16 cellular contexts compared by ENCODE assay signal in the genomic region with DNA sequence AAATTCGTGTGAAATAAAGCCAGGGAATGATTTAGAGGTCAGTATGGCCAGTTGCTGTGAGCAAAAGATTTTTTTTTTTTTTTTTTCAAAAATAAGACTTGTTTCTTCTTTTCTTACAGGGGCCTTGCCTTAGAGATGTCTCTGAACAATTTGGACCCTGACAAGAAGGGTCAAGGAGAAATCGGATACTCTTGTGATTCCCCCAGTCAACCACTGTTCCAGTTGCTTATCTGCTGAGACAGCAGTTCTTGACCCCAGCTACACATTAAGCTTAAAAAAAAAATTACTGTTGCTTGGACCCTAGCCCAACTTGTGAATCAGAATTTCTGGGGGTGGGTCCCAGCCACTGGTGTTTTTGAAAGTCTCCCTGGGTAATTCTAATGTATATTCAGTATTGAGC. TPM values are rescaled to one million over a fixed set of nuclear protein-coding genes. Genes with fewer than 3 reads are reported as not detected.
DNase-seq lines count a peak whose midpoint lies in the region; ATAC-seq, FAIRE-seq and TF ChIP-seq lines count a peak whose summit lies in the region.
"Had no signal": no experiment of that assay in that cellular context is flagged by ENCODE, and none has a peak within 500 bp of the region (broad histone marks: within the 10 kb centered on the region; RNA-seq: fewer than 3 reads in every experiment).

No MANE protein-coding gene starts in this region.

- no peak overlapping the region for H3K27ac ChIP-seq in HEK293 (ENCODE audit: extremely low read depth, low read depth, low read length)
- H3K27ac ChIP-seq in K562 (ENCODE audit: extremely low read depth, low read depth, low read length) = no peak overlapping the region
- no peak overlapping the region for H3K27ac ChIP-seq in CD8-positive, alpha-beta memory T cell (ENCODE audit: low read depth, low read length)

- BruUV-seq in K562 (replicated peaks; lab: Mats Ljungman, UMichigan) = no TSS peak

- TF ChIP-seq EP300 in K562 (IDR thresholded peaks at IDR 0.05; ENCODE audit: low read length) = no peak

- H3K79me2 ChIP-seq in K562 (ENCODE audit: control insufficient read depth, insufficient read depth, low read length) = no peaks in the 10 kb centered on the region

- no peaks in the 10 kb centered on the region for H3K9me3 ChIP-seq in HEK293 (ENCODE audit: control insufficient read depth, insufficient read depth, low read depth, low read length)
- no peaks in the 10 kb centered on the region for H3K9me3 ChIP-seq in K562 (replicated peaks; ENCODE audit: control insufficient read depth, insufficient read depth, low read depth, low read length)
- no peaks in the 10 kb centered on the region for H3K9me3 ChIP-seq in CD8-positive, alpha-beta memory T cell (ENCODE audit: low read length)
- H3K9me3 ChIP-seq: BE2C, Caco-2 had no signal

- no peak overlapping the region for H3K4me2 ChIP-seq in K562 (ENCODE audit: insufficient read depth, low read length)

- H3K27me3 ChIP-seq in K562 (ENCODE audit: control insufficient read depth in 2 of 2, insufficient read depth in 2 of 2, low read length in 2 of 2) = no peaks in the 10 kb centered on the region; a peak in 1 of 5 replicates
- no peaks in the 10 kb centered on the region for H3K27me3 ChIP-seq in CD8-positive, alpha-beta memory T cell (ENCODE audit: insufficient read depth, low read length, poor library complexity, severe bottlenecking)
- H3K27me3 ChIP-seq: BE2C had no signal

- TF ChIP-seq CTCF in HEK293 (tag by site-specific recombination; IDR thresholded peaks at IDR 0.05) (no peak), K562 (IDR thresholded peaks at IDR 0.05 in 2 of 3, conservative IDR thresholded peaks at IDR 0.05 in 1 of 3; ENCODE audit: insufficient read depth in 2 of 3, low read depth in 1 of 3, low read length in 3 of 3) (no peak)

- H3K4me1 Mint-ChIP-seq in CD8-positive, alpha-beta memory T cell = peaks cover 12 to 14% (median 12%) of the 10 kb centered on the region in 3 donors

- H3K9me1 ChIP-seq in K562 (ENCODE audit: control insufficient read depth, insufficient read depth, low read length) = no peaks in the 10 kb centered on the region

- H3K27ac Mint-ChIP-seq in CD8-positive, alpha-beta memory T cell = no peak overlapping the region

- no peak overlapping the region for H3K9ac ChIP-seq in K562 (ENCODE audit: insufficient read depth in 1 of 2, low read depth in 2 of 2, low read length in 2 of 2)
- H3K9ac ChIP-seq: GM23248 had no signal

- peaks cover 0 to 2% (median 0%) of the 10 kb centered on the region in 5 donors for H3K9me3 Mint-ChIP-seq in CD8-positive, alpha-beta memory T cell

- ATAC-seq in K562 = peak; percentile 35

- TF ChIP-seq POLR2A in K562 (conservative IDR thresholded peaks at IDR 0.05) = no peak

- CTCF ChIA-PET in HEK293 (lab: Yijun Ruan, JAX) = interaction anchor here (1.6 to 2.3 kb wide), 2 partner anchors 8 to 10 kb away, joined by 4 to 5 read pairs; no protein-coding TSS in a partner anchor
- CTCF ChIA-PET in K562 (lab: Yijun Ruan, JAX; ENCODE audit: low intra/inter-chr PET ratio) = interaction anchor here (0.6 kb wide), 1 partner anchor 35 kb away, joined by 3 read pairs; no protein-coding TSS in a partner anchor
- CTCF ChIA-PET in CD8-positive, alpha-beta memory T cell (lab: Charles Lee) = interaction anchor here (0.7 to 1.5 kb wide), 2 partner anchors 16 to 106 kb away, joined by 3 read pairs; no protein-coding TSS in a partner anchor
- CTCF ChIA-PET in HEK293T (lab: Yijun Ruan, JAX) = interaction anchor here (1.0 to 2.4 kb wide), 4 partner anchors 8 to 106 kb away, joined by 3 to 6 read pairs (median 4); no protein-coding TSS in a partner anchor

- no peak overlapping the region for H3K4me3 ChIP-seq in HEK293 (ENCODE audit: low read depth, low read length)
- H3K4me3 ChIP-seq in K562 = no peak overlapping the region
- no peak overlapping the region for H3K4me3 ChIP-seq in CD8-positive, alpha-beta memory T cell (ENCODE audit: low read length)
- H3K4me3 ChIP-seq: GM23248 had no signal

- peak in 1 of 4 experiments; percentile 20 for DNase-seq in K562 (ENCODE audit: extremely low read depth in 1 of 4, low spot score in 3 of 4)
- peak; percentile 9 for DNase-seq in left kidney (ENCODE audit: low read depth, low spot score)
- DNase-seq in CD8-positive, alpha-beta memory T cell = no peak
- DNase-seq in GM19238 (ENCODE audit: insufficient read length, low spot score) = no peak
- no peak for DNase-seq in HEK293T (ENCODE audit: extremely low spot score)
- DNase-seq: ACHN; BE2C; C1 segment of cervical spinal cord; Caco-2; CD4-positive, CD25-positive, alpha-beta regulatory T cell had no signal

- H3K36me3 Mint-ChIP-seq in CD8-positive, alpha-beta memory T cell = no peaks in the 10 kb centered on the region
- H3K36me3 Mint-ChIP-seq: CD4-positive, CD25-positive, alpha-beta regulatory T cell had no signal

- TF ChIP-seq RAD21 in K562 (CRISPR knock-in tag; conservative IDR thresholded peaks at IDR 0.05 in 1 of 2, IDR thresholded peaks at IDR 0.05 in 1 of 2) = no peak

- WGBS in K562 (ENCODE audit: insufficient coverage, low coverage, missing lambda C conversion rate) = 10% methylated on average over 2 of the region's 2 CpGs

- no peak overlapping the region for H2AFZ ChIP-seq in K562 (ENCODE audit: low read depth, low read length)
- H2AFZ ChIP-seq: GM23248 had no signal

- intact Hi-C loops in K562 (cut with micrococcal nuclease) = no loop called here

- no peak for FAIRE-seq in K562 (lab: Jason Lieb, UNC)
- FAIRE-seq: D721Med, G401.6, GM12891, HTR-8/SVneo had no signal

- H3K36me3 ChIP-seq in HEK293 (ENCODE audit: control insufficient read depth in 2 of 2, insufficient read depth in 1 of 2, low read length in 2 of 2) = no peaks in the 10 kb centered on the region
- H3K36me3 ChIP-seq in K562 (ENCODE audit: control insufficient read depth, insufficient read depth, low read length) = no peaks in the 10 kb centered on the region
- no peaks in the 10 kb centered on the region for H3K36me3 ChIP-seq in CD8-positive, alpha-beta memory T cell (ENCODE audit: insufficient read depth, low read length)
- H3K36me3 ChIP-seq: BE2C had no signal

- H4K20me1 ChIP-seq in K562 (replicated peaks; ENCODE audit: control insufficient read depth, insufficient read depth, low read length) = no peaks in the 10 kb centered on the region

- no peaks in the 10 kb centered on the region for H3K4me1 ChIP-seq in HEK293 (ENCODE audit: control insufficient read depth, insufficient read depth, low read length)
- H3K4me1 ChIP-seq in K562 (replicated peaks in 1 of 2; ENCODE audit: control insufficient read depth in 2 of 2, insufficient read depth in 2 of 2, low read length in 2 of 2) = peaks cover 0 to 5% of the 10 kb centered on the region in 2 experiments; a peak in 3 of 5 replicates
- H3K4me1 ChIP-seq in CD8-positive, alpha-beta memory T cell (ENCODE audit: insufficient read depth, low read length) = no peaks in the 10 kb centered on the region
- H3K4me1 ChIP-seq: BE2C had no signal

- no peak overlapping the region for H3K4me3 Mint-ChIP-seq in CD8-positive, alpha-beta memory T cell
- H3K4me3 Mint-ChIP-seq: CD4-positive, CD25-positive, alpha-beta regulatory T cell had no signal

- in situ Hi-C loops in K562 (cut with MboI) = no loop called here

- POLR2A ChIA-PET in HEK293 (lab: Yijun Ruan, JAX) = no interaction called here
- POLR2A ChIA-PET in K562 (lab: Yijun Ruan, JAX) = interaction anchor here (1.1 to 2.1 kb wide), 3 partner anchors 9 to 210 kb away, joined by 4 to 11 read pairs (median 5); no protein-coding TSS in a partner anchor
- POLR2A ChIA-PET in CD8-positive, alpha-beta memory T cell (lab: Charles Lee) = no interaction called here
- POLR2A ChIA-PET in HEK293T (lab: Yijun Ruan, JAX) = interaction anchor here (1.1 to 2.1 kb wide), 2 partner anchors 11 to 30 kb away, joined by 4 to 10 read pairs; a partner anchor contains a TSS

- no peaks in the 10 kb centered on the region for H3K27me3 Mint-ChIP-seq in CD8-positive, alpha-beta memory T cell
- H3K27me3 Mint-ChIP-seq: CD4-positive, CD25-positive, alpha-beta regulatory T cell had no signal

RNA-seq across cellular contexts. Expression of a gene that starts 12.0 kb away (rescaled TPM):
- total RNA-seq in K562 (2011; cell fraction: chromatin; rRNA removed; ENCODE audit: low replicate concordance) = 10.0 and 12.5 TPM in 2 replicates
- 17.1 and 19.0 TPM in 2 replicates for total RNA-seq in K562 (2011; cell fraction: nucleolus; rRNA removed)
- total RNA-seq in K562 (2011; cell fraction: nucleoplasm; rRNA removed) = 19.2 and 21.5 TPM in 2 replicates
- total RNA-seq in K562 (2014; rRNA removed) (25.8 and 28.6 TPM in 2 replicates), K562 (2014; rRNA removed; fragmentation: Illumina TruSeq; extraction: Trizol) (16.8 and 26.1 TPM in 2 replicates), K562 (2015; rRNA removed; fragmentation: Illumina TruSeq; extraction: Trizol) (12.1 and 14.0 TPM in 2 replicates), K562 (2021) (29.0 TPM in 2 replicates)
- polyA plus RNA-seq in K562 (2011; rRNA removed) (30.6 and 49.5 TPM in 2 replicates), K562 (2014; fragmentation: Illumina TruSeq; extraction: Trizol) (14.1 and 25.3 TPM in 2 replicates), K562 (2014; fragmentation: Nextera tagmentation; extraction: Ambion mirVana) (100 to 1,000 TPM; 112 to 116 TPM), K562 (2014; rRNA removed) (35.3 and 37.8 TPM in 2 replicates)
- 37.2 and 46.5 TPM in 2 replicates for polyA plus RNA-seq in K562 (2011; cell fraction: cytosol; rRNA removed)
- 32.2 and 54.0 TPM in 2 replicates for polyA plus RNA-seq in K562 (2011; cell fraction: nucleus; rRNA removed)
- 42.5 and 51.0 TPM in 2 replicates for polyA plus RNA-seq in K562 (2012)
- 7.4 and 8.4 TPM in 2 replicates for polyA minus RNA-seq in K562 (2011; rRNA and poly(A)+ RNA removed)
- polyA minus RNA-seq in K562 (2011; cell fraction: cytosol; rRNA and poly(A)+ RNA removed) = 5.2 and 8.2 TPM in 2 replicates
- polyA minus RNA-seq in K562 (2011; cell fraction: nucleus; rRNA and poly(A)+ RNA removed) = 4.3 and 8.8 TPM in 2 replicates
- total RNA-seq in CD8-positive, alpha-beta memory T cell = 10 to 100 TPM; 10.7 to 12.2 TPM
- polyA plus RNA-seq in CD8-positive, alpha-beta memory T cell = 46.4 TPM

RNA-seq across cellular contexts. Expression of a gene that starts 30.6 kb away (rescaled TPM):
- 93.5 and 286 TPM in 2 replicates for total RNA-seq in K562 (2011; cell fraction: chromatin; rRNA removed; ENCODE audit: low replicate concordance)
- 133 and 154 TPM in 2 replicates for total RNA-seq in K562 (2011; cell fraction: nucleolus; rRNA removed)
- 161 and 217 TPM in 2 replicates for total RNA-seq in K562 (2011; cell fraction: nucleoplasm; rRNA removed)
- total RNA-seq in K562 (2014; rRNA removed) = 110 and 119 TPM in 2 replicates
- 144 and 164 TPM in 2 replicates for total RNA-seq in K562 (2014; rRNA removed; fragmentation: Illumina TruSeq; extraction: Trizol)
- 141 and 144 TPM in 2 replicates for total RNA-seq in K562 (2015; rRNA removed; fragmentation: Illumina TruSeq; extraction: Trizol)
- 198 and 207 TPM in 2 replicates for total RNA-seq in K562 (2021)
- polyA plus RNA-seq in K562 (2011; rRNA removed) = 95.0 and 115 TPM in 2 replicates
- polyA plus RNA-seq in K562 (2011; cell fraction: cytosol; rRNA removed) = 61.1 and 102 TPM in 2 replicates
- 137 and 144 TPM in 2 replicates for polyA plus RNA-seq in K562 (2011; cell fraction: nucleus; rRNA removed)
- polyA plus RNA-seq in K562 (2012) = 102 and 214 TPM in 2 replicates
- 137 and 168 TPM in 2 replicates for polyA plus RNA-seq in K562 (2014; fragmentation: Illumina TruSeq; extraction: Trizol)
- polyA plus RNA-seq in K562 (2014; fragmentation: Nextera tagmentation; extraction: Ambion mirVana) = 10 to 100 TPM; 56.1 to 66.5 TPM
- polyA plus RNA-seq in K562 (2014; rRNA removed) = 117 and 144 TPM in 2 replicates
- 121 and 164 TPM in 2 replicates for polyA minus RNA-seq in K562 (2011; rRNA and poly(A)+ RNA removed)
- 55.3 and 77.4 TPM in 2 replicates for polyA minus RNA-seq in K562 (2011; cell fraction: cytosol; rRNA and poly(A)+ RNA removed)
- 193 and 262 TPM in 2 replicates for polyA minus RNA-seq in K562 (2011; cell fraction: nucleus; rRNA and poly(A)+ RNA removed)
- 100 to 1,000 TPM; 150 to 164 TPM for total RNA-seq in CD8-positive, alpha-beta memory T cell
- 72.0 TPM for polyA plus RNA-seq in CD8-positive, alpha-beta memory T cell

Comparison
In these comparisons a context has a peak if more than half of its experiments do, and no peak if none do; other contexts are left out.
1. POLR2A ChIA-PET loops: an anchor here in K562 (1.1 to 2.1 kb wide) and HEK293T (1.1 to 2.1 kb wide); none called in HEK293 and CD8-positive, alpha-beta memory T cell.